In the genomic region with DNA sequence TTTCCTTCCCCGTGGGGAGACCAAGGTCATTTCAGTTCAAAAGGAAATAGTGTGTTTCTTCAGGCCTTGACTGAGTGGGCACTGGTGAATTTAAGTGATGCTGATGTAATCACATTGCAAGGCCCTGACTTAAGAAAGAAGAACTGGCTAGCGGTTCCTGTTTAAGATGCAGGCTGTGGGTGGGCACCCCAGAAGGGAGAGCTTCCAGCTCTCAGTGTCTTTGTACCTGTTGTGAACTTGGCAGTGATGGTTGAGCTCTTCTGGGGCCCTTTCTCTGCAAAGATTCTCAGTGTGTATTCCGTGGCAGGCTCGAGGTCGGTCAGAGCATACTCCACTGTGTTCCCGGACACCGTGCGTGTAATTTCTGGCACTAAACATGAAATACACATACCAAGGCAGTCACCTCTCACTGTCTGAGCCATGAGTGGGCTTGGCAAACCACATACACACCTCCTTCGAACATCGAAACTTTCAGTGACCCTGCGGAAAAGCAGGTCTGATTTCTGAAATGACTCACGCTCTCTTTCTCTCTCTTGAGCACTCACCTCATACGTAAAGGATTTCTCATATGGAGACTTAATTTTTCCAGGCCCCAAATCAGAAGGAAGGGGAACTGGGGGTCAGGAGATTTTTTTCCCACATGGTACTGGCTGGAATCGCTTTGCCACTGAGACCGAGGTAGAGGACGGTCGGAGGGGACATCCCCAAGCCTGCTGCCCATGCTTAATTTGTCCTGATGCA, we compare ENCODE assay signal across 1 cellular context.
TF ChIP-seq lines count a peak whose summit lies in the region.

No MANE protein-coding gene starts in this region.

TF ChIP-seq in GM12878, 131 proteins besides CTCF, POLR2A, EP300 and RAD21 (continued from another document and continues in another):
- TF ChIP-seq, protein P1, sequence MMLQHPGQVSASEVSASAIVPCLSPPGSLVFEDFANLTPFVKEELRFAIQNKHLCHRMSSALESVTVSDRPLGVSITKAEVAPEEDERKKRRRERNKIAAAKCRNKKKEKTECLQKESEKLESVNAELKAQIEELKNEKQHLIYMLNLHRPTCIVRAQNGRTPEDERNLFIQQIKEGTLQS (IDR thresholded peaks at IDR 0.05; ENCODE audit: borderline replicate concordance, extremely low read depth, low read depth, low read length): no peak
- TF ChIP-seq RUNX3 (IDR thresholded peaks at IDR 0.05; ENCODE audit: low read length): peak; percentile 96
- TF ChIP-seq TAF1 (IDR thresholded peaks at IDR 0.05; ENCODE audit: borderline replicate concordance, low read depth, low read length): no peak
- TF ChIP-seq ZZZ3 (IDR thresholded peaks at IDR 0.05; ENCODE audit: control insufficient read depth, insufficient read length, low read depth): no peak
- TF ChIP-seq TCF7 (IDR thresholded peaks at IDR 0.05; ENCODE audit: borderline replicate concordance): no peak
- no peak for TF ChIP-seq ZNF384 (IDR thresholded peaks at IDR 0.05; ENCODE audit: borderline replicate concordance, low read depth, low read length)
- TF ChIP-seq, protein P2, sequence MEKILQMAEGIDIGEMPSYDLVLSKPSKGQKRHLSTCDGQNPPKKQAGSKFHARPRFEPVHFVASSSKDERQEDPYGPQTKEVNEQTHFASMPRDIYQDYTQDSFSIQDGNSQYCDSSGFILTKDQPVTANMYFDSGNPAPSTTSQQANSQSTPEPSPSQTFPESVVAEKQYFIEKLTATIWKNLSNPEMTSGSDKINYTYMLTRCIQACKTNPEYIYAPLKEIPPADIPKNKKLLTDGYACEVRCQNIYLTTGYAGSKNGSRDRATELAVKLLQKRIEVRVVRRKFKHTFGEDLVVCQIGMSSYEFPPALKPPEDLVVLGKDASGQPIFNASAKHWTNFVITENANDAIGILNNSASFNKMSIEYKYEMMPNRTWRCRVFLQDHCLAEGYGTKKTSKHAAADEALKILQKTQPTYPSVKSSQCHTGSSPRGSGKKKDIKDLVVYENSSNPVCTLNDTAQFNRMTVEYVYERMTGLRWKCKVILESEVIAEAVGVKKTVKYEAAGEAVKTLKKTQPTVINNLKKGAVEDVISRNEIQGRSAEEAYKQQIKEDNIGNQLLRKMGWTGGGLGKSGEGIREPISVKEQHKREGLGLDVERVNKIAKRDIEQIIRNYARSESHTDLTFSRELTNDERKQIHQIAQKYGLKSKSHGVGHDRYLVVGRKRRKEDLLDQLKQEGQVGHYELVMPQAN (conservative IDR thresholded peaks at IDR 0.05): no peak
- TF ChIP-seq, protein P3, sequence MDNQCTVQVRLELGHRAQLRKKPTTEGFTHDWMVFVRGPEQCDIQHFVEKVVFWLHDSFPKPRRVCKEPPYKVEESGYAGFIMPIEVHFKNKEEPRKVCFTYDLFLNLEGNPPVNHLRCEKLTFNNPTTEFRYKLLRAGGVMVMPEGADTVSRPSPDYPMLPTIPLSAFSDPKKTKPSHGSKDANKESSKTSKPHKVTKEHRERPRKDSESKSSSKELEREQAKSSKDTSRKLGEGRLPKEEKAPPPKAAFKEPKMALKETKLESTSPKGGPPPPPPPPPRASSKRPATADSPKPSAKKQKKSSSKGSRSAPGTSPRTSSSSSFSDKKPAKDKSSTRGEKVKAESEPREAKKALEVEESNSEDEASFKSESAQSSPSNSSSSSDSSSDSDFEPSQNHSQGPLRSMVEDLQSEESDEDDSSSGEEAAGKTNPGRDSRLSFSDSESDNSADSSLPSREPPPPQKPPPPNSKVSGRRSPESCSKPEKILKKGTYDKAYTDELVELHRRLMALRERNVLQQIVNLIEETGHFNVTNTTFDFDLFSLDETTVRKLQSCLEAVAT (IDR thresholded peaks at IDR 0.05): 0 out of 2 replicates have a peak, but pooled peaks have one; percentile 43
- TF ChIP-seq IKZF2 (IDR thresholded peaks at IDR 0.05): peak; percentile 99
- TF ChIP-seq DPF2 (IDR thresholded peaks at IDR 0.05): peak; percentile 96
- no peak for TF ChIP-seq RAD51 (IDR thresholded peaks at IDR 0.05)
- peak; percentile 69 for TF ChIP-seq SPI1 (IDR thresholded peaks at IDR 0.05; ENCODE audit: borderline replicate concordance, insufficient read depth, low read depth, low read length)
- TF ChIP-seq NR2F1 (conservative IDR thresholded peaks at IDR 0.05): peak; percentile 88
- no peak for TF ChIP-seq WRNIP1 (IDR thresholded peaks at IDR 0.05; ENCODE audit: borderline replicate concordance, low read depth, low read length)
- TF ChIP-seq RB1 (IDR thresholded peaks at IDR 0.05; ENCODE audit: borderline replicate concordance): no peak
- no peak for TF ChIP-seq MYC (IDR thresholded peaks at IDR 0.05; ENCODE audit: insufficient read depth, insufficient read length, insufficient replicate concordance, low read length, severe bottlenecking)
- TF ChIP-seq RBBP5 (conservative IDR thresholded peaks at IDR 0.05): no peak
- no peak for TF ChIP-seq CBX5 (IDR thresholded peaks at IDR 0.05; ENCODE audit: low read depth)
- peak; percentile 95 for TF ChIP-seq JUNB (IDR thresholded peaks at IDR 0.05)
- TF ChIP-seq ZNF217 (IDR thresholded peaks at IDR 0.05): peak; percentile 65; the same call in 1 of the 2 replicates
- TF ChIP-seq SMAD5 (IDR thresholded peaks at IDR 0.05; ENCODE audit: low read depth): no peak
- TF ChIP-seq, protein P4, sequence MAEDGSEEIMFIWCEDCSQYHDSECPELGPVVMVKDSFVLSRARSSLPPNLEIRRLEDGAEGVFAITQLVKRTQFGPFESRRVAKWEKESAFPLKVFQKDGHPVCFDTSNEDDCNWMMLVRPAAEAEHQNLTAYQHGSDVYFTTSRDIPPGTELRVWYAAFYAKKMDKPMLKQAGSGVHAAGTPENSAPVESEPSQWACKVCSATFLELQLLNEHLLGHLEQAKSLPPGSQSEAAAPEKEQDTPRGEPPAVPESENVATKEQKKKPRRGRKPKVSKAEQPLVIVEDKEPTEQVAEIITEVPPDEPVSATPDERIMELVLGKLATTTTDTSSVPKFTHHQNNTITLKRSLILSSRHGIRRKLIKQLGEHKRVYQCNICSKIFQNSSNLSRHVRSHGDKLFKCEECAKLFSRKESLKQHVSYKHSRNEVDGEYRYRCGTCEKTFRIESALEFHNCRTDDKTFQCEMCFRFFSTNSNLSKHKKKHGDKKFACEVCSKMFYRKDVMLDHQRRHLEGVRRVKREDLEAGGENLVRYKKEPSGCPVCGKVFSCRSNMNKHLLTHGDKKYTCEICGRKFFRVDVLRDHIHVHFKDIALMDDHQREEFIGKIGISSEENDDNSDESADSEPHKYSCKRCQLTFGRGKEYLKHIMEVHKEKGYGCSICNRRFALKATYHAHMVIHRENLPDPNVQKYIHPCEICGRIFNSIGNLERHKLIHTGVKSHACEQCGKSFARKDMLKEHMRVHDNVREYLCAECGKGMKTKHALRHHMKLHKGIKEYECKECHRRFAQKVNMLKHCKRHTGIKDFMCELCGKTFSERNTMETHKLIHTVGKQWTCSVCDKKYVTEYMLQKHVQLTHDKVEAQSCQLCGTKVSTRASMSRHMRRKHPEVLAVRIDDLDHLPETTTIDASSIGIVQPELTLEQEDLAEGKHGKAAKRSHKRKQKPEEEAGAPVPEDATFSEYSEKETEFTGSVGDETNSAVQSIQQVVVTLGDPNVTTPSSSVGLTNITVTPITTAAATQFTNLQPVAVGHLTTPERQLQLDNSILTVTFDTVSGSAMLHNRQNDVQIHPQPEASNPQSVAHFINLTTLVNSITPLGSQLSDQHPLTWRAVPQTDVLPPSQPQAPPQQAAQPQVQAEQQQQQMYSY (CRISPR knock-in tag; IDR thresholded peaks at IDR 0.05): no peak
- TF ChIP-seq GABPA (IDR thresholded peaks at IDR 0.05; ENCODE audit: low read depth): 0 out of 2 replicates have a peak, but pooled peaks have one; percentile 38
- TF ChIP-seq SIN3A (IDR thresholded peaks at IDR 0.05; ENCODE audit: low read depth, low read length): no peak
- TF ChIP-seq PAX8 (IDR thresholded peaks at IDR 0.05): no peak
- peak in 1 of 2 experiments; percentile 63; a peak in 2 of 4 replicates for TF ChIP-seq ETV6 (conservative IDR thresholded peaks at IDR 0.05 in 1 of 2, IDR thresholded peaks at IDR 0.05 in 1 of 2; ENCODE audit: borderline replicate concordance in 1 of 2, low read depth in 1 of 2)
- 0 out of 2 replicates have a peak, but pooled peaks have one; percentile 5 for TF ChIP-seq LARP7 (IDR thresholded peaks at IDR 0.05)
- TF ChIP-seq POLR2AphosphoS5 (IDR thresholded peaks at IDR 0.05; ENCODE audit: low read length): no peak
- TF ChIP-seq POU2F2 (IDR thresholded peaks at IDR 0.05; ENCODE audit: borderline replicate concordance, low read depth, low read length): peak; percentile 53; the same call in 1 of the 3 replicates
- peak; percentile 56 to 64; a peak in 3 of 4 replicates for TF ChIP-seq BHLHE40 (IDR thresholded peaks at IDR 0.05; ENCODE audit: borderline replicate concordance in 1 of 2, low read depth in 2 of 2, low read length in 1 of 2)
- TF ChIP-seq CHD1 (IDR thresholded peaks at IDR 0.05; ENCODE audit: low read depth, low read length): no peak
- no peak for TF ChIP-seq SREBF2 (IDR thresholded peaks at IDR 0.05; ENCODE audit: low read length)
- no peak for TF ChIP-seq YBX1 (IDR thresholded peaks at IDR 0.05)
- 0 out of 2 replicates have a peak, but pooled peaks have one; percentile 30 for TF ChIP-seq TCF12 (IDR thresholded peaks at IDR 0.05; ENCODE audit: low read depth, low read length)
- no peak for TF ChIP-seq NR2C1 (IDR thresholded peaks at IDR 0.05)
- peak; percentile 91 for TF ChIP-seq MTA2 (IDR thresholded peaks at IDR 0.05; ENCODE audit: low read depth)
- no peak for TF ChIP-seq YY1 (IDR thresholded peaks at IDR 0.05; ENCODE audit: low read depth, low read length)
- TF ChIP-seq, protein P5, sequence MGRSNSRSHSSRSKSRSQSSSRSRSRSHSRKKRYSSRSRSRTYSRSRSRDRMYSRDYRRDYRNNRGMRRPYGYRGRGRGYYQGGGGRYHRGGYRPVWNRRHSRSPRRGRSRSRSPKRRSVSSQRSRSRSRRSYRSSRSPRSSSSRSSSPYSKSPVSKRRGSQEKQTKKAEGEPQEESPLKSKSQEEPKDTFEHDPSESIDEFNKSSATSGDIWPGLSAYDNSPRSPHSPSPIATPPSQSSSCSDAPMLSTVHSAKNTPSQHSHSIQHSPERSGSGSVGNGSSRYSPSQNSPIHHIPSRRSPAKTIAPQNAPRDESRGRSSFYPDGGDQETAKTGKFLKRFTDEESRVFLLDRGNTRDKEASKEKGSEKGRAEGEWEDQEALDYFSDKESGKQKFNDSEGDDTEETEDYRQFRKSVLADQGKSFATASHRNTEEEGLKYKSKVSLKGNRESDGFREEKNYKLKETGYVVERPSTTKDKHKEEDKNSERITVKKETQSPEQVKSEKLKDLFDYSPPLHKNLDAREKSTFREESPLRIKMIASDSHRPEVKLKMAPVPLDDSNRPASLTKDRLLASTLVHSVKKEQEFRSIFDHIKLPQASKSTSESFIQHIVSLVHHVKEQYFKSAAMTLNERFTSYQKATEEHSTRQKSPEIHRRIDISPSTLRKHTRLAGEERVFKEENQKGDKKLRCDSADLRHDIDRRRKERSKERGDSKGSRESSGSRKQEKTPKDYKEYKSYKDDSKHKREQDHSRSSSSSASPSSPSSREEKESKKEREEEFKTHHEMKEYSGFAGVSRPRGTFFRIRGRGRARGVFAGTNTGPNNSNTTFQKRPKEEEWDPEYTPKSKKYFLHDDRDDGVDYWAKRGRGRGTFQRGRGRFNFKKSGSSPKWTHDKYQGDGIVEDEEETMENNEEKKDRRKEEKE (IDR thresholded peaks at IDR 0.05): no peak
- no peak for TF ChIP-seq TARDBP (IDR thresholded peaks at IDR 0.05; ENCODE audit: borderline replicate concordance)
- peak; percentile 83 for TF ChIP-seq TBL1XR1 (IDR thresholded peaks at IDR 0.05; ENCODE audit: low read depth, low read length)
- TF ChIP-seq EGR1 (IDR thresholded peaks at IDR 0.05; ENCODE audit: borderline replicate concordance in 1 of 2, low read depth in 2 of 2, low read length in 2 of 2): no peak
- TF ChIP-seq, protein P6, sequence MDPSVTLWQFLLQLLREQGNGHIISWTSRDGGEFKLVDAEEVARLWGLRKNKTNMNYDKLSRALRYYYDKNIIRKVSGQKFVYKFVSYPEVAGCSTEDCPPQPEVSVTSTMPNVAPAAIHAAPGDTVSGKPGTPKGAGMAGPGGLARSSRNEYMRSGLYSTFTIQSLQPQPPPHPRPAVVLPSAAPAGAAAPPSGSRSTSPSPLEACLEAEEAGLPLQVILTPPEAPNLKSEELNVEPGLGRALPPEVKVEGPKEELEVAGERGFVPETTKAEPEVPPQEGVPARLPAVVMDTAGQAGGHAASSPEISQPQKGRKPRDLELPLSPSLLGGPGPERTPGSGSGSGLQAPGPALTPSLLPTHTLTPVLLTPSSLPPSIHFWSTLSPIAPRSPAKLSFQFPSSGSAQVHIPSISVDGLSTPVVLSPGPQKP (IDR thresholded peaks at IDR 0.05; ENCODE audit: low read depth, low read length): no peak
- TF ChIP-seq, protein P7, sequence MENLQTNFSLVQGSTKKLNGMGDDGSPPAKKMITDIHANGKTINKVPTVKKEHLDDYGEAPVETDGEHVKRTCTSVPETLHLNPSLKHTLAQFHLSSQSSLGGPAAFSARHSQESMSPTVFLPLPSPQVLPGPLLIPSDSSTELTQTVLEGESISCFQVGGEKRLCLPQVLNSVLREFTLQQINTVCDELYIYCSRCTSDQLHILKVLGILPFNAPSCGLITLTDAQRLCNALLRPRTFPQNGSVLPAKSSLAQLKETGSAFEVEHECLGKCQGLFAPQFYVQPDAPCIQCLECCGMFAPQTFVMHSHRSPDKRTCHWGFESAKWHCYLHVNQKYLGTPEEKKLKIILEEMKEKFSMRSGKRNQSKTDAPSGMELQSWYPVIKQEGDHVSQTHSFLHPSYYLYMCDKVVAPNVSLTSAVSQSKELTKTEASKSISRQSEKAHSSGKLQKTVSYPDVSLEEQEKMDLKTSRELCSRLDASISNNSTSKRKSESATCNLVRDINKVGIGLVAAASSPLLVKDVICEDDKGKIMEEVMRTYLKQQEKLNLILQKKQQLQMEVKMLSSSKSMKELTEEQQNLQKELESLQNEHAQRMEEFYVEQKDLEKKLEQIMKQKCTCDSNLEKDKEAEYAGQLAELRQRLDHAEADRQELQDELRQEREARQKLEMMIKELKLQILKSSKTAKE (IDR thresholded peaks at IDR 0.05; ENCODE audit: low read depth, poor library complexity, severe bottlenecking): peak; percentile 77
- peak; percentile 75; the same call in 1 of the 2 replicates for TF ChIP-seq CREM (IDR thresholded peaks at IDR 0.05; ENCODE audit: low read depth)
- TF ChIP-seq ZNF24 (IDR thresholded peaks at IDR 0.05): no peak
- peak; percentile 48 for TF ChIP-seq SP1 (IDR thresholded peaks at IDR 0.05; ENCODE audit: low read depth, low read length)
- 0 out of 2 replicates have a peak, but pooled peaks have one; percentile 53 for TF ChIP-seq CHD2 (IDR thresholded peaks at IDR 0.05; ENCODE audit: borderline replicate concordance, low read depth, low read length)
- TF ChIP-seq, protein P8, sequence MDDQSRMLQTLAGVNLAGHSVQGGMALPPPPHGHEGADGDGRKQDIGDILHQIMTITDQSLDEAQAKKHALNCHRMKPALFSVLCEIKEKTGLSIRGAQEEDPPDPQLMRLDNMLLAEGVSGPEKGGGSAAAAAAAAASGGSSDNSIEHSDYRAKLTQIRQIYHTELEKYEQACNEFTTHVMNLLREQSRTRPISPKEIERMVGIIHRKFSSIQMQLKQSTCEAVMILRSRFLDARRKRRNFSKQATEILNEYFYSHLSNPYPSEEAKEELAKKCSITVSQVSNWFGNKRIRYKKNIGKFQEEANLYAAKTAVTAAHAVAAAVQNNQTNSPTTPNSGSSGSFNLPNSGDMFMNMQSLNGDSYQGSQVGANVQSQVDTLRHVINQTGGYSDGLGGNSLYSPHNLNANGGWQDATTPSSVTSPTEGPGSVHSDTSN (IDR thresholded peaks at IDR 0.05; ENCODE audit: insufficient replicate concordance, low read depth, low read length): no peak
- no peak for TF ChIP-seq ZNF207 (IDR thresholded peaks at IDR 0.05; ENCODE audit: borderline replicate concordance)
- TF ChIP-seq PAX5 (IDR thresholded peaks at IDR 0.05; ENCODE audit: borderline replicate concordance, low read depth, low read length): peak; percentile 89; the same call in 1 of the 2 replicates
- peak; percentile 71; the same call in 1 of the 2 replicates for TF ChIP-seq ZBED1 (IDR thresholded peaks at IDR 0.05; ENCODE audit: borderline replicate concordance)
